Comparison of ENCODE assay signal across 21 cellular contexts in the genomic region with DNA sequence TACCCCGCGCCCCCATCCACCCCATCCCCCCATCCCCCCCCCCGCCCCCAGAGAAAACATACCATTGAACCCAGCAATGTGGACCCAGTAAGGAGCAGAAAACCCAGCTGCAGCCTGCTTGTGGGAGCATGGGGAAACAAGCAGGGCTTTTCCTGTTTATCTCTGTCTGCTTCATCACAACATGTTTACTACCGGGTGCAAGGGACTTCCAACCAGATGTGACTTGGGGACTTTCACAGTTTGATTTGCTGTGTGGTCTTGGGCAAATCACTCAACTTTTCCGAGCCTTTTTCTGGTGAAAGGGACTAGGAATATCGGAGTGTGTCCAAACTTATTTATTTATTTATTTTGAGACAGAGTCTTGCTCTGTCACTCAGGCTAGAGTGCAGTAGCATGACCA. TPM values are rescaled to one million over a fixed set of nuclear protein-coding genes. Genes with fewer than 3 reads are reported as not detected.
DNase-seq lines count a peak whose midpoint lies in the region; ATAC-seq and TF ChIP-seq lines count a peak whose summit lies in the region.
"Had no signal": no experiment of that assay in that cellular context is flagged by ENCODE, and none has a peak within 500 bp of the region (broad histone marks: within the 10 kb centered on the region; RNA-seq: fewer than 3 reads in every experiment).

No MANE protein-coding gene starts in this region.

- no peaks in the 10 kb centered on the region for H3K9me2 ChIP-seq in OCI-LY7 (ENCODE audit: insufficient read depth, low read length)

- H3K79me2 ChIP-seq in KMS-11 (ENCODE audit: insufficient read depth, low read depth) = peaks cover 10% of the 10 kb centered on the region; the same call in 1 of the 2 replicates
- H3K79me2 ChIP-seq in OCI-LY7 (ENCODE audit: insufficient read depth, low read depth, low read length) = no peaks in the 10 kb centered on the region

- no TSS peak for BruUV-seq in OCI-LY7 (replicated peaks; lab: Mats Ljungman, UMichigan)

- H3K36me3 ChIP-seq in KMS-11 (ENCODE audit: insufficient read depth) (no peaks in the 10 kb centered on the region), OCI-LY7 (ENCODE audit: insufficient read depth, low read length) (no peaks in the 10 kb centered on the region), psoas muscle (ENCODE audit: insufficient read depth in 1 of 2, low read depth in 1 of 2) (no peaks in the 10 kb centered on the region), suprapubic skin (no peaks in the 10 kb centered on the region), SJCRH30 (no peaks in the 10 kb centered on the region)
- H3K36me3 ChIP-seq: HAP-1, vagina had no signal

- H4K20me1 ChIP-seq in KMS-11 (ENCODE audit: insufficient read depth) (no peaks in the 10 kb centered on the region), OCI-LY7 (ENCODE audit: insufficient read depth, low read length) (no peaks in the 10 kb centered on the region)

- intact Hi-C loops in OCI-LY7 (cut with micrococcal nuclease; ENCODE audit: unreplicated experiment) = no loop called here
- intact Hi-C loops in dendritic cell treated with granulocyte-macrophage colony-stimulating factor and Interleukin-4, amounts not matched to agents 40 ng/mL and 50 ng/mL, for 4 days (cut with micrococcal nuclease) = no loop called here
- intact Hi-C loops in psoas muscle (cut with DNase I) = no loop called here

- H3K4me1 Mint-ChIP-seq in dendritic cell treated with granulocyte-macrophage colony-stimulating factor and Interleukin-4, amounts not matched to agents 40 ng/mL and 50 ng/mL, for 4 days (ENCODE audit: low read depth) = peaks cover 85% of the 10 kb centered on the region

- H3K36me3 Mint-ChIP-seq in dendritic cell treated with granulocyte-macrophage colony-stimulating factor and Interleukin-4, amounts not matched to agents 40 ng/mL and 50 ng/mL, for 4 days (ENCODE audit: low read depth) = peaks cover 63% of the 10 kb centered on the region
- H3K36me3 Mint-ChIP-seq: activated naive CD4-positive, alpha-beta T cell treated with anti-CD3 and anti-CD28 coated beads, Interleukin-2, amount 50 U/mL, for 24 hours; CD4-positive, alpha-beta memory T cell had no signal

- DNase-seq in OCI-LY7 (ENCODE audit: low spot score) (no peak), psoas muscle (no peak), suprapubic skin (ENCODE audit: low spot score in 2 of 2) (no peak), SJCRH30 (no peak)
- DNase-seq: activated CD4-positive, alpha-beta T cell treated with anti-CD3 and anti-CD28 coated beads, Interleukin-2, amount 50 U/mL, for 4 hours; activated T-cell treated with anti-CD3 and anti-CD28 coated beads, Interleukin-2, amount 50 U/mL, for 4 hours; CD4-positive, alpha-beta memory T cell; effector memory CD4-positive, alpha-beta T cell; kidney; NCI-H1417; NCI-H2081 treated with DMSO at 0.1 percent for 48 hours; NCI-H446; right cardiac atrium had no signal

- H3K4me2 ChIP-seq in KMS-11 = peak overlapping the region; percentile 99
- peak overlapping the region; percentile 17; the same call in 1 of the 2 replicates for H3K4me2 ChIP-seq in OCI-LY7 (ENCODE audit: low read length)

- POLR2A ChIA-PET in OCI-LY7 (lab: Charles Lee) = interaction anchor here (0.6 kb wide), 1 partner anchor 14 kb away, joined by 6 read pairs; no protein-coding TSS in a partner anchor

- H3K27me3 Mint-ChIP-seq in dendritic cell treated with granulocyte-macrophage colony-stimulating factor and Interleukin-4, amounts not matched to agents 40 ng/mL and 50 ng/mL, for 4 days = peaks cover 38% of the 10 kb centered on the region
- H3K27me3 Mint-ChIP-seq: activated naive CD4-positive, alpha-beta T cell treated with anti-CD3 and anti-CD28 coated beads, Interleukin-2, amount 50 U/mL, for 24 hours had no signal

- H2AFZ ChIP-seq in KMS-11 (ENCODE audit: low read depth) (no peak overlapping the region), OCI-LY7 (ENCODE audit: low read length) (no peak overlapping the region)

- peaks cover 3% of the 10 kb centered on the region; the same call in 1 of the 2 replicates for H3K27me3 ChIP-seq in KMS-11 (ENCODE audit: insufficient read depth, low read depth)
- H3K27me3 ChIP-seq in psoas muscle (ENCODE audit: insufficient read depth in 3 of 3, low read length in 2 of 3) = no peaks in the 10 kb centered on the region
- no peaks in the 10 kb centered on the region for H3K27me3 ChIP-seq in suprapubic skin
- no peaks in the 10 kb centered on the region for H3K27me3 ChIP-seq in SJCRH30
- H3K27me3 ChIP-seq: vagina had no signal

- ATAC-seq in psoas muscle = no peak
- ATAC-seq in GM21515 (IDR thresholded peaks at IDR 0.05; ENCODE audit: unreplicated experiment) = no peak
- ATAC-seq: activated T-cell treated with anti-CD3 and anti-CD28 coated beads, Interleukin-2, amount 50 U/mL, for 4 hours; Panc1 had no signal

- no peak for TF ChIP-seq CTCF in KMS-11 (conservative IDR thresholded peaks at IDR 0.05; ENCODE audit: low read depth, low read length)
- TF ChIP-seq CTCF in OCI-LY7 (conservative IDR thresholded peaks at IDR 0.05; ENCODE audit: low read length) = no peak
- TF ChIP-seq CTCF in psoas muscle (IDR thresholded peaks at IDR 0.05) = no peak
- no peak for TF ChIP-seq CTCF in suprapubic skin (IDR thresholded peaks at IDR 0.05)

- H3K9ac ChIP-seq in KMS-11 = peak overlapping the region; percentile 13; the same call in 1 of the 2 replicates

- H3K9me3 ChIP-seq in OCI-LY7 (ENCODE audit: low read length) (no peaks in the 10 kb centered on the region), psoas muscle (no peaks in the 10 kb centered on the region), suprapubic skin (no peaks in the 10 kb centered on the region), SJCRH30 (replicated peaks) (no peaks in the 10 kb centered on the region)
- H3K9me3 ChIP-seq: HAP-1, vagina had no signal

- peak overlapping the region; percentile 88 for H3K27ac Mint-ChIP-seq in dendritic cell treated with granulocyte-macrophage colony-stimulating factor and Interleukin-4, amounts not matched to agents 40 ng/mL and 50 ng/mL, for 4 days
- H3K27ac Mint-ChIP-seq: activated naive CD4-positive, alpha-beta T cell treated with anti-CD3 and anti-CD28 coated beads, Interleukin-2, amount 50 U/mL, for 24 hours had no signal

- peaks cover 79% of the 10 kb centered on the region for H3K4me1 ChIP-seq in KMS-11 (ENCODE audit: low read depth, poor library complexity, severe bottlenecking)
- H3K4me1 ChIP-seq in OCI-LY7 (ENCODE audit: insufficient read depth, low read length, poor library complexity, severe bottlenecking) = peaks cover 28% of the 10 kb centered on the region
- H3K4me1 ChIP-seq in psoas muscle = peaks cover 47% of the 10 kb centered on the region
- H3K4me1 ChIP-seq in suprapubic skin = peaks cover 43% of the 10 kb centered on the region
- peaks cover 25% of the 10 kb centered on the region for H3K4me1 ChIP-seq in SJCRH30

- TF ChIP-seq POLR2A in suprapubic skin (IDR thresholded peaks at IDR 0.05) = no peak

- H3K27ac ChIP-seq in KMS-11 (peak overlapping the region; percentile 64), OCI-LY7 (ENCODE audit: low read depth, low read length, poor library complexity, severe bottlenecking) (no peak overlapping the region), psoas muscle (peak overlapping the region; percentile 81), suprapubic skin (no peak overlapping the region), SJCRH30 (no peak overlapping the region)
- H3K27ac ChIP-seq: vagina had no signal

- H3K4me3 ChIP-seq in KMS-11 (IDR thresholded peaks at IDR 0.05; ENCODE audit: insufficient read depth, low read depth, low read length) (no peak overlapping the region), OCI-LY7 (ENCODE audit: low read depth, low read length, poor library complexity, severe bottlenecking) (no peak overlapping the region), psoas muscle (peak overlapping the region; percentile 74), suprapubic skin (no peak overlapping the region), SJCRH30 (no peak overlapping the region)
- H3K4me3 ChIP-seq: HAP-1, lung, vagina had no signal

- 39 to 74% (median 40%) methylated on average over 6 of the region's 6 CpGs for WGBS in psoas muscle, 3 donors
- 81% methylated on average over 6 of the region's 6 CpGs for WGBS in suprapubic skin

- CTCF ChIA-PET in OCI-LY7 (lab: Charles Lee; ENCODE audit: unreplicated experiment) = interaction anchor here (5.1 kb wide), 1 partner anchor 26 kb away, joined by 48 read pairs; no protein-coding TSS in a partner anchor

- H3K9me3 Mint-ChIP-seq in dendritic cell treated with granulocyte-macrophage colony-stimulating factor and Interleukin-4, amounts not matched to agents 40 ng/mL and 50 ng/mL, for 4 days = no peaks in the 10 kb centered on the region
- H3K9me3 Mint-ChIP-seq: activated naive CD4-positive, alpha-beta T cell treated with anti-CD3 and anti-CD28 coated beads, Interleukin-2, amount 50 U/mL, for 24 hours; activated T-cell treated with anti-CD3 and anti-CD28 coated beads, Interleukin-2, amount 50 U/mL, for 4 hours; CD4-positive, alpha-beta memory T cell had no signal

- no peak for TF ChIP-seq EP300 in suprapubic skin (IDR thresholded peaks at IDR 0.05)

- H3K4me3 Mint-ChIP-seq in dendritic cell treated with granulocyte-macrophage colony-stimulating factor and Interleukin-4, amounts not matched to agents 40 ng/mL and 50 ng/mL, for 4 days = peak overlapping the region; percentile 42

RNA-seq across cellular contexts. Expression of gene TMCC2, which starts 3.2 kb away (rescaled TPM):
- total RNA-seq in OCI-LY7 (2014; rRNA removed; shearing (Covaris generic)) = 7.0 and 7.8 TPM in 2 replicates
- total RNA-seq in OCI-LY7 (2022) (5.2 and 6.2 TPM in 2 replicates), psoas muscle (10 to 100 TPM in 1 of 4 donors, 1 to 10 TPM in 3; 3.4 to 21.4 (median 6.9) TPM), suprapubic skin (1 to 10 TPM; 3.1 to 4.3 (median 4.1) TPM)
- 10 to 100 TPM in 1 of 3 donors, 1 to 10 TPM in 1, under 1 TPM in 1; 0.66 to 17.5 (median 4.3) TPM for polyA plus RNA-seq in psoas muscle
- 5.2 and 5.5 TPM in 2 replicates for total RNA-seq in SJCRH30 (2014; rRNA removed; shearing (Covaris generic))

RNA-seq across cellular contexts. Expression of gene DSTYK, which starts 19.5 kb away (rescaled TPM):
- 4.7 and 5.0 TPM in 2 replicates for total RNA-seq in OCI-LY7 (2014; rRNA removed; shearing (Covaris generic))
- total RNA-seq in OCI-LY7 (2022) (6.6 TPM in 2 replicates), psoas muscle (10 to 100 TPM in 3 of 4 donors, 1 to 10 TPM in 1; 10.0 to 22.6 (median 13.9) TPM), suprapubic skin (10 to 100 TPM; 12.3 to 19.5 (median 17.4) TPM)
- 10 to 100 TPM in 1 of 3 donors, 1 to 10 TPM in 2; 2.3 to 19.3 (median 5.2) TPM for polyA plus RNA-seq in psoas muscle
- total RNA-seq in SJCRH30 (2014; rRNA removed; shearing (Covaris generic)) = 9.2 TPM in 2 replicates

Comparison
In these comparisons a context has a peak if more than half of its experiments do, and no peak if none do; other contexts are left out.
1. H3K27ac ChIP-seq: peak in KMS-11 (single experiment) and psoas muscle (single experiment); none in OCI-LY7 (single experiment), suprapubic skin (single experiment) and SJCRH30 (single experiment).